ENCODE assay signal across 8 cellular contexts in genomic region chr1:160681067-160681890, GRCh38. TPM values are rescaled to one million over a fixed set of nuclear protein-coding genes. Genes with fewer than 3 reads are reported as not detected.
DNase-seq lines count a peak whose midpoint lies in the region; ATAC-seq and TF ChIP-seq lines count a peak whose summit lies in the region.

No MANE protein-coding gene starts in this region.

- H3K27ac Mint-ChIP-seq in activated naive CD8-positive, alpha-beta T cell, result peak overlapping the region; percentile 94

- no peak overlapping the region for H3K4me3 Mint-ChIP-seq in activated naive CD8-positive, alpha-beta T cell

- no peaks in the 10 kb centered on the region for H3K27me3 Mint-ChIP-seq in activated naive CD8-positive, alpha-beta T cell

- no peak overlapping the region for H3K4me3 ChIP-seq in Jurkat, Clone E6-1 (ENCODE audit: low read length)

- H3K9me3 Mint-ChIP-seq in activated naive CD8-positive, alpha-beta T cell (ENCODE audit: low read depth), result no peaks in the 10 kb centered on the region

- peaks cover 57% of the 10 kb centered on the region for H3K4me1 Mint-ChIP-seq in activated naive CD8-positive, alpha-beta T cell (ENCODE audit: low read depth)

- DNase-seq in AG09319 (ENCODE audit: extremely low read depth, low read depth), result no peak
- DNase-seq in Jurkat, Clone E6-1 (ENCODE audit: low read depth, low spot score), result peak; percentile 75
- DNase-seq in SW480 (ENCODE audit: low spot score), result peak; percentile 64
- peak; percentile 91 for DNase-seq in iPS DF 4.7 (ENCODE audit: extremely low read depth, low spot score)
- DNase-seq in stimulated activated CD4-positive, alpha-beta T cell treated with anti-CD3 and anti-CD28 coated beads, Interleukin-2, amount 100 ng/mL, for 24 hours, result peak; percentile 87 to 91

- peak; percentile 63 for ATAC-seq in GM18868 (IDR thresholded peaks at IDR 0.05; ENCODE audit: unreplicated experiment)
- no peak for ATAC-seq in HG02623 (IDR thresholded peaks at IDR 0.05; ENCODE audit: unreplicated experiment)

- H3K36me3 Mint-ChIP-seq in activated naive CD8-positive, alpha-beta T cell, result peaks cover 22% of the 10 kb centered on the region

- TF ChIP-seq CTCF in AG09319 (IDR thresholded peaks at IDR 0.05; ENCODE audit: low read depth, low read length), result peak; percentile 16

RNA-seq across cellular contexts. Expression of gene CD48, which starts 30.3 kb away (rescaled TPM):
- polyA plus RNA-seq in Jurkat, Clone E6-1 (2012; ENCODE audit: insufficient read depth, insufficient read length), result 6.5 TPM

RNA-seq across cellular contexts. Expression of gene SLAMF1, which starts 34.4 kb away (rescaled TPM):
- polyA plus RNA-seq in Jurkat, Clone E6-1 (2012; ENCODE audit: insufficient read depth, insufficient read length), result not detected

RNA-seq across cellular contexts. Expression of gene SLAMF7, which starts 57.8 kb away (rescaled TPM):
- polyA plus RNA-seq in Jurkat, Clone E6-1 (2012; ENCODE audit: insufficient read depth, insufficient read length), result not detected
